Comparison of ENCODE assay signal across 15 cellular contexts in genomic region chr5:1545126-1545797, GRCh38. TPM values are rescaled to one million over a fixed set of nuclear protein-coding genes. Genes with fewer than 3 reads are reported as not detected.
DNase-seq lines count a peak whose midpoint lies in the region; ATAC-seq and TF ChIP-seq lines count a peak whose summit lies in the region.
"Had no signal": no experiment of that assay in that cellular context is flagged by ENCODE, and none has a peak within 500 bp of the region (broad histone marks: within the 10 kb centered on the region; RNA-seq: fewer than 3 reads in every experiment).

No MANE protein-coding gene starts in this region.

- H3K27me3 ChIP-seq in testis: no peaks in the 10 kb centered on the region

- H3K9me3 ChIP-seq in testis: no peaks in the 10 kb centered on the region
- H3K9me3 ChIP-seq: left ventricle myocardium inferior had no signal

- CTCF ChIA-PET in HEK293T (lab: Yijun Ruan, JAX): no interaction called here

- no peaks in the 10 kb centered on the region for H3K4me1 Mint-ChIP-seq in progenitor cell of endocrine pancreas (ENCODE audit: low read depth)

- H3K27ac Mint-ChIP-seq in progenitor cell of endocrine pancreas: peak overlapping the region; percentile 70

- no peak for ATAC-seq in HG03460 (IDR thresholded peaks at IDR 0.05; ENCODE audit: unreplicated experiment)

- H3K27me3 Mint-ChIP-seq in progenitor cell of endocrine pancreas: peaks cover 16% of the 10 kb centered on the region

- TF ChIP-seq POLR2A in erythroblast (IDR thresholded peaks at IDR 0.05; ENCODE audit: low read length): no peak
- no peak for TF ChIP-seq POLR2A in testis (IDR thresholded peaks at IDR 0.05)

- no peak overlapping the region for H3K27ac ChIP-seq in testis
- H3K27ac ChIP-seq: left ventricle myocardium inferior had no signal

- DNase-seq in 8988T (peak; percentile 5), HEK293T (ENCODE audit: extremely low spot score) (no peak), erythroblast (lab: John Stamatoyannopoulos, UW) (peak; percentile 19 to 45), progenitor cell of endocrine pancreas (ENCODE audit: low spot score, unreplicated experiment) (no peak), testis (no peak), MV-4-11 (lab: John Stamatoyannopoulos, UW) (no peak)
- no peak for DNase-seq in activated CD4-positive, alpha-beta T cell treated with anti-CD3 and anti-CD28 coated beads for 4 hours
- DNase-seq: anterior cingulate cortex; CD8-positive, alpha-beta memory T cell; effector memory CD4-positive, alpha-beta T cell; left ventricle myocardium inferior; nucleus accumbens; stimulated activated naive CD4-positive, alpha-beta T cell treated with Interleukin-2 at 50 U/mL for 16 hours; SW 1271 had no signal

- POLR2A ChIA-PET in HEK293T (lab: Yijun Ruan, JAX): no interaction called here

- 59 to 77% methylated on average over 4 of the region's 4 CpGs for WGBS in testis, 2 donors

- no peak overlapping the region for H3K4me3 ChIP-seq in testis
- H3K4me3 ChIP-seq: left ventricle myocardium inferior had no signal

- H3K9me3 Mint-ChIP-seq in progenitor cell of endocrine pancreas (ENCODE audit: low read depth): no peaks in the 10 kb centered on the region
- H3K9me3 Mint-ChIP-seq: CD8-positive, alpha-beta memory T cell had no signal

- TF ChIP-seq CTCF in progenitor cell of endocrine pancreas (IDR thresholded peaks at IDR 0.05; ENCODE audit: unreplicated experiment): no peak
- TF ChIP-seq CTCF in testis (IDR thresholded peaks at IDR 0.05): no peak

- no peaks in the 10 kb centered on the region for H3K36me3 ChIP-seq in testis (ENCODE audit: low read depth, missing control alignments)
- H3K36me3 ChIP-seq: left ventricle myocardium inferior had no signal

- no peaks in the 10 kb centered on the region for H3K36me3 Mint-ChIP-seq in progenitor cell of endocrine pancreas (ENCODE audit: insufficient read depth)
- H3K36me3 Mint-ChIP-seq: CD8-positive, alpha-beta memory T cell had no signal

- intact Hi-C loops in testis (cut with DNase I; ENCODE audit: low total_unique reads): no loop called here

- H3K4me1 ChIP-seq in testis: no peaks in the 10 kb centered on the region

- no peak overlapping the region for H3K4me3 Mint-ChIP-seq in progenitor cell of endocrine pancreas (ENCODE audit: low read depth)
- H3K4me3 Mint-ChIP-seq: CD8-positive, alpha-beta memory T cell had no signal

TF ChIP-seq in HEK293T, 16 proteins besides CTCF, POLR2A, EP300 and RAD21:
- TF ChIP-seq CTBP1 (IDR thresholded peaks at IDR 0.05; ENCODE audit: borderline replicate concordance): peak; percentile 74
- TF ChIP-seq, protein P1, sequence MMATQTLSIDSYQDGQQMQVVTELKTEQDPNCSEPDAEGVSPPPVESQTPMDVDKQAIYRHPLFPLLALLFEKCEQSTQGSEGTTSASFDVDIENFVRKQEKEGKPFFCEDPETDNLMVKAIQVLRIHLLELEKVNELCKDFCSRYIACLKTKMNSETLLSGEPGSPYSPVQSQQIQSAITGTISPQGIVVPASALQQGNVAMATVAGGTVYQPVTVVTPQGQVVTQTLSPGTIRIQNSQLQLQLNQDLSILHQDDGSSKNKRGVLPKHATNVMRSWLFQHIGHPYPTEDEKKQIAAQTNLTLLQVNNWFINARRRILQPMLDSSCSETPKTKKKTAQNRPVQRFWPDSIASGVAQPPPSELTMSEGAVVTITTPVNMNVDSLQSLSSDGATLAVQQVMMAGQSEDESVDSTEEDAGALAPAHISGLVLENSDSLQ (IDR thresholded peaks at IDR 0.05): no peak
TF ChIP-seq in HEK293T: peak in this region for 1.

RNA-seq across cellular contexts. Expression of gene LPCAT1, which starts 21.5 kb away (rescaled TPM):
- total RNA-seq in progenitor cell of endocrine pancreas (73.3 and 76.4 TPM in 2 replicates), testis (10 to 100 TPM; 21.1 to 27.1 TPM)
- polyA plus RNA-seq in testis (ENCODE audit: insufficient read depth, low read depth, low replicate concordance): 23.9 TPM

Comparison
In these comparisons a context has a peak if more than half of its experiments do, and no peak if none do; other contexts are left out.
1. DNase-seq: peak in 8988T (single experiment) and erythroblast (2 of 2); none in HEK293T (single experiment), progenitor cell of endocrine pancreas (single experiment), activated CD4-positive, alpha-beta T cell treated with anti-CD3 and anti-CD28 coated beads for 4 hours (0 of 2), testis (single experiment) and MV-4-11 (single experiment).